28 cellular contexts compared by ENCODE assay signal in genomic region chrX:15998350-15998749, GRCh38.
"Had no signal": no experiment of that assay in that cellular context is flagged by ENCODE, and none has a peak within 500 bp of the region (broad histone marks: within the 10 kb centered on the region; RNA-seq: fewer than 3 reads in every experiment).

No MANE protein-coding gene starts in this region.

- DNase-seq: activated CD4-positive, alpha-beta T cell treated with anti-CD3 and anti-CD28 coated beads for 36 hours; activated CD8-positive, alpha-beta memory T cell treated with anti-CD3 and anti-CD28 coated beads, Interleukin-2, amount 10 ng/mL, durations not matched to agents 7 days and 5 days; activated CD8-positive, alpha-beta T cell treated with anti-CD3 and anti-CD28 coated beads, Interleukin-2, amount 10 ng/mL, durations not matched to agents 7 days and 5 days; activated naive CD8-positive, alpha-beta T cell treated with anti-CD3 and anti-CD28 coated beads, Interleukin-2, amount 50 U/mL, for 24 hours; activated T-cell treated with anti-CD3 and anti-CD28 coated beads, Interleukin-2, amount 50 U/mL, for 48 hours; amygdala; caudate nucleus; hippocampal formation; left cardiac atrium; left ventricle myocardium superior; ovary; stimulated activated CD4-positive, alpha-beta T cell treated with anti-CD3 and anti-CD28 coated beads, Interleukin-1b, Interleukin-23, amount 100 ng/mL, for 48 hours; stimulated activated CD4-positive, alpha-beta T cell treated with anti-CD3 and anti-CD28 coated beads, Interleukin-4, amount 100 ng/mL, for 4 hours; stimulated activated CD8-positive, alpha-beta memory T cell treated with anti-CD3 and anti-CD28 coated beads, Interleukin-4, amount 100 ng/mL, for 48 hours; stimulated activated naive CD8-positive, alpha-beta T cell treated with anti-CD3 and anti-CD28 coated beads, Interleukin-15, amount 100 ng/mL, for 72 hours; substantia nigra; thyroid gland; upper lobe of left lung had no signal

- FAIRE-seq: endothelial cell of umbilical vein, keratinocyte had no signal

- H3K27ac ChIP-seq: gastroesophageal sphincter, ovary, prostate gland, thyroid gland, upper lobe of left lung, vagina had no signal

- H3K36me3 Mint-ChIP-seq: activated CD8-positive, alpha-beta memory T cell treated with anti-CD3 and anti-CD28 coated beads, Interleukin-2, amount 10 ng/mL, durations not matched to agents 7 days and 5 days; activated naive CD4-positive, alpha-beta T cell treated with anti-CD3 and anti-CD28 coated beads, Interleukin-2, amount 50 U/mL, for 24 hours; stimulated activated memory B cell treated with anti-CD40 and anti-IgM and Interleukin-4, amounts not matched to agents 10 μg/mL and 1 μg/mL and 100 μg/mL, for 72 hours had no signal

- H3K27me3 ChIP-seq: gastroesophageal sphincter, ovary, thyroid gland, upper lobe of left lung, vagina had no signal

- H3K4me1 ChIP-seq: gastroesophageal sphincter, prostate gland, thyroid gland, upper lobe of left lung, vagina had no signal

- ATAC-seq: activated CD4-positive, alpha-beta T cell treated with anti-CD3 and anti-CD28 coated beads for 36 hours; activated CD8-positive, alpha-beta memory T cell treated with anti-CD3 and anti-CD28 coated beads, Interleukin-2, amount 10 ng/mL, durations not matched to agents 7 days and 5 days; activated CD8-positive, alpha-beta T cell treated with anti-CD3 and anti-CD28 coated beads, Interleukin-2, amount 10 ng/mL, durations not matched to agents 7 days and 5 days; activated naive CD8-positive, alpha-beta T cell treated with anti-CD3 and anti-CD28 coated beads, Interleukin-2, amount 50 U/mL, for 24 hours; gastroesophageal sphincter; left cardiac atrium; left ventricle myocardium superior; stimulated activated memory B cell treated with anti-CD40 and anti-IgM and Interleukin-4, amounts not matched to agents 10 μg/mL and 1 μg/mL and 100 μg/mL, for 72 hours; stimulated activated naive CD8-positive, alpha-beta T cell treated with anti-CD3 and anti-CD28 coated beads, Interleukin-15, amount 100 ng/mL, for 72 hours; WTC11 had no signal

- H3K9me3 ChIP-seq: gastroesophageal sphincter, ovary, prostate gland, thyroid gland, upper lobe of left lung, vagina had no signal

- H3K4me1 Mint-ChIP-seq: activated CD4-positive, alpha-beta T cell treated with anti-CD3 and anti-CD28 coated beads for 36 hours; activated CD8-positive, alpha-beta memory T cell treated with anti-CD3 and anti-CD28 coated beads, Interleukin-2, amount 10 ng/mL, durations not matched to agents 7 days and 5 days; activated naive CD4-positive, alpha-beta T cell treated with anti-CD3 and anti-CD28 coated beads, Interleukin-2, amount 50 U/mL, for 24 hours; activated naive CD8-positive, alpha-beta T cell treated with anti-CD3 and anti-CD28 coated beads, Interleukin-2, amount 50 U/mL, for 24 hours; stimulated activated memory B cell treated with anti-CD40 and anti-IgM and Interleukin-4, amounts not matched to agents 10 μg/mL and 1 μg/mL and 100 μg/mL, for 72 hours; stimulated activated naive CD8-positive, alpha-beta T cell treated with anti-CD3 and anti-CD28 coated beads, Interleukin-15, amount 100 ng/mL, for 72 hours had no signal

- H3K4me3 Mint-ChIP-seq: activated CD4-positive, alpha-beta T cell treated with anti-CD3 and anti-CD28 coated beads for 36 hours; activated CD8-positive, alpha-beta memory T cell treated with anti-CD3 and anti-CD28 coated beads, Interleukin-2, amount 10 ng/mL, durations not matched to agents 7 days and 5 days; activated CD8-positive, alpha-beta T cell treated with anti-CD3 and anti-CD28 coated beads, Interleukin-2, amount 10 ng/mL, durations not matched to agents 7 days and 5 days; activated naive CD4-positive, alpha-beta T cell treated with anti-CD3 and anti-CD28 coated beads, Interleukin-2, amount 50 U/mL, for 24 hours; activated naive CD8-positive, alpha-beta T cell treated with anti-CD3 and anti-CD28 coated beads, Interleukin-2, amount 50 U/mL, for 24 hours; stimulated activated memory B cell treated with anti-CD40 and anti-IgM and Interleukin-4, amounts not matched to agents 10 μg/mL and 1 μg/mL and 100 μg/mL, for 72 hours; stimulated activated naive CD8-positive, alpha-beta T cell treated with anti-CD3 and anti-CD28 coated beads, Interleukin-15, amount 100 ng/mL, for 72 hours; WTC11 had no signal

- H3K9me3 Mint-ChIP-seq: activated naive CD4-positive, alpha-beta T cell treated with anti-CD3 and anti-CD28 coated beads, Interleukin-2, amount 50 U/mL, for 24 hours had no signal

- H3K4me3 ChIP-seq: gastroesophageal sphincter, ovary, prostate gland, smooth muscle cell, thyroid gland, upper lobe of left lung, vagina had no signal

- H3K27ac Mint-ChIP-seq: activated CD4-positive, alpha-beta T cell treated with anti-CD3 and anti-CD28 coated beads for 36 hours; activated CD8-positive, alpha-beta memory T cell treated with anti-CD3 and anti-CD28 coated beads, Interleukin-2, amount 10 ng/mL, durations not matched to agents 7 days and 5 days; activated CD8-positive, alpha-beta T cell treated with anti-CD3 and anti-CD28 coated beads, Interleukin-2, amount 10 ng/mL, durations not matched to agents 7 days and 5 days; activated naive CD4-positive, alpha-beta T cell treated with anti-CD3 and anti-CD28 coated beads, Interleukin-2, amount 50 U/mL, for 24 hours; activated naive CD8-positive, alpha-beta T cell treated with anti-CD3 and anti-CD28 coated beads, Interleukin-2, amount 50 U/mL, for 24 hours; activated T-helper 2 cell treated with anti-CD3 and anti-CD28 coated beads, Interferon-gamma antibody, Interleukin-2, Interleukin-4, amounts not matched to agents 10 μg/mL and 5 μg/mL and 100 μg/mL, durations not matched to agents 14 hours and 24 hours and 36 hours; stimulated activated memory B cell treated with anti-CD40 and anti-IgM and Interleukin-4, amounts not matched to agents 10 μg/mL and 1 μg/mL and 100 μg/mL, for 72 hours; stimulated activated naive CD8-positive, alpha-beta T cell treated with anti-CD3 and anti-CD28 coated beads, Interleukin-15, amount 100 ng/mL, for 72 hours; WTC11 had no signal

- H3K36me3 ChIP-seq: gastroesophageal sphincter, ovary, prostate gland, thyroid gland, upper lobe of left lung, vagina had no signal

- H3K27me3 Mint-ChIP-seq: activated CD8-positive, alpha-beta memory T cell treated with anti-CD3 and anti-CD28 coated beads, Interleukin-2, amount 10 ng/mL, durations not matched to agents 7 days and 5 days; stimulated activated memory B cell treated with anti-CD40 and anti-IgM and Interleukin-4, amounts not matched to agents 10 μg/mL and 1 μg/mL and 100 μg/mL, for 72 hours; stimulated activated naive CD8-positive, alpha-beta T cell treated with anti-CD3 and anti-CD28 coated beads, Interleukin-15, amount 100 ng/mL, for 72 hours had no signal
